ENCODE assay signal across 16 cellular contexts in the genomic region with DNA sequence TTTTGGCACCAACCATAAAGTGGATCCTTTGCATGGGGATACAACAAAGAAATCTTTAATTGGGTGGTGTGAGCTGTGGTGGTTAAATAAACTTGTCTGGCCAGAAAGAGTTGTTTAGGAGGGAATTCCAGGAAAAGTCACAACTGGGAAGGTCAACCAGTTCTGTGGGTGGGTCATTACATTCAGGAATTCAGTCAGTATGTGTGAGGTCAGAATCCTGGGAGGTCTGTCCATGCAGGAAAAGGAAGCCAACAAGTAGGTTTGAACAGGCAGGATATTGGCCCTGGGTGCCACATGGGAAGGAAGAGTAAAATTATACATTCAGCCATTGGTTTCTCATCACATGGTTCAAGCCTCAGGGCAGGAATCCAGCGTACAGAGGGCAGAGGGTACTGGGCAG.
"Had no signal": no experiment of that assay in that cellular context is flagged by ENCODE, and none has a peak within 500 bp of the region (broad histone marks: within the 10 kb centered on the region; RNA-seq: fewer than 3 reads in every experiment).

No MANE protein-coding gene starts in this region.

- H3K4me3 ChIP-seq: left ventricle myocardium inferior, skin epidermis had no signal

- H3K36me3 ChIP-seq: left ventricle myocardium inferior had no signal

- H3K27ac ChIP-seq: foreskin keratinocyte, left ventricle myocardium inferior, skin epidermis had no signal

- ATAC-seq: activated CD4-positive, alpha-beta T cell treated with anti-CD3 and anti-CD28 coated beads for 36 hours; activated naive CD4-positive, alpha-beta T cell treated with anti-CD3 and anti-CD28 coated beads, Interleukin-2, amount 50 U/mL, for 72 hours; effector memory CD8-positive, alpha-beta T cell; foreskin keratinocyte; stimulated activated naive CD8-positive, alpha-beta T cell treated with anti-CD3 and anti-CD28 coated beads, Interleukin-15, amount 100 ng/mL, for 72 hours; WTC11 had no signal

- DNase-seq: activated CD4-positive, alpha-beta T cell treated with anti-CD3 and anti-CD28 coated beads for 36 hours; activated CD4-positive, alpha-beta T cell treated with anti-CD3 and anti-CD28 coated beads, Interleukin-2, amount 50 U/mL, for 48 hours; activated gamma-delta T cell treated with Interleukin-2 at 50 U/mL for 16 hours; dermis blood vessel endothelial cell; effector memory CD8-positive, alpha-beta T cell; foreskin keratinocyte; hypothalamus; left ventricle myocardium inferior; mammary epithelial cell; occipital lobe; stimulated activated CD4-positive, alpha-beta T cell treated with anti-CD3 and anti-CD28 coated beads, Interleukin-15, amount 100 ng/mL, for 24 hours; stimulated activated CD4-positive, alpha-beta T cell treated with anti-CD3 and anti-CD28 coated beads, Interleukin-2, amount 100 ng/mL, for 48 hours; stimulated activated naive CD8-positive, alpha-beta T cell treated with anti-CD3 and anti-CD28 coated beads, Interleukin-15, amount 100 ng/mL, for 72 hours had no signal

- H3K9me3 ChIP-seq: left ventricle myocardium inferior had no signal

- H3K4me1 ChIP-seq: foreskin keratinocyte had no signal
